In the genomic region with DNA sequence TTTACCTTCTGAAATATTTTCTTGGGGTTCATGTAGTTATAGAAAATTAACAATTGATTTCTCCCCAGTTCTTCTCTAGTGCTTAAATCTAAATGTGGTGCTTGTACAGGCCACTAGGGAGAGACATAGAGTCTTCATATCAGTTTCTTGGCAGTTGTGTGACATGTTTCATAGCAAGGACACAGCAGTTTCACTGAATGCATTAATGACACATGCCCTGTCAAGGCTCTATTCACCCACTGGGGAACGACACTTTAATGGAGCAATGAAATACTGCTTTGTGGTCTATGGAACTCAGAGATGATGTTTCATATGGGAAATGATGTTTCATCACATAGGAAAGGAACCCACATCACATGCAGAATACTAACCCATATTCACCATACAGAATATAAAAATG, we compare ENCODE assay signal across 9 cellular contexts. TPM values are rescaled to one million over a fixed set of nuclear protein-coding genes. Genes with fewer than 3 reads are reported as not detected.
DNase-seq lines count a peak whose midpoint lies in the region; FAIRE-seq and TF ChIP-seq lines count a peak whose summit lies in the region.
"Had no signal": no experiment of that assay in that cellular context is flagged by ENCODE, and none has a peak within 500 bp of the region (broad histone marks: within the 10 kb centered on the region; RNA-seq: fewer than 3 reads in every experiment).

No MANE protein-coding gene starts in this region.

- peak; percentile 94 for FAIRE-seq in keratinocyte (lab: Jason Lieb, UNC)

- H3K9me3 ChIP-seq in GM23248 (ENCODE audit: low read depth) (no peaks in the 10 kb centered on the region), ascending aorta (no peaks in the 10 kb centered on the region), keratinocyte (ENCODE audit: control insufficient read depth, low read depth, low read length) (no peaks in the 10 kb centered on the region)
- H3K9me3 ChIP-seq: BLaER1 treated with 17β-estradiol and CSF1 and Interleukin-3, amounts not matched to agents 10 nM and 100 nM had no signal

- intact Hi-C loops in ascending aorta (cut with DNase I) = loop anchor here (5.0 to 10.0 kb wide), 3 partner anchors 113 to 655 kb away; a partner anchor contains a TSS

- WGBS in GM23248 (ENCODE audit: low coverage in 1 of 2, low lambda C conversion rate in 2 of 2, missing lambda C conversion rate in 2 of 2), 2 experiments = 0 to 7% methylated on average over 1 of the region's 1 CpG

- TF ChIP-seq CTCF in LNCAP (IDR thresholded peaks at IDR 0.05) (peak; percentile 59), ascending aorta (IDR thresholded peaks at IDR 0.05) (peak in 2 of 3 experiments; percentile 58 to 68), keratinocyte (optimal IDR thresholded peaks at IDR 0.05 in 1 of 3, IDR thresholded peaks at IDR 0.05 in 1 of 3, conservative IDR thresholded peaks at IDR 0.05 in 1 of 3; ENCODE audit: extremely low read depth in 1 of 3, insufficient read depth in 2 of 3, low read length in 3 of 3) (peak; percentile 39 to 71 (median 58))

- peak overlapping the region; percentile 85 for H3K27ac ChIP-seq in GM23248
- no peak overlapping the region for H3K27ac ChIP-seq in ascending aorta
- peak overlapping the region; percentile 67 for H3K27ac ChIP-seq in keratinocyte (ENCODE audit: control insufficient read depth, insufficient read depth, low read length)
- H3K27ac ChIP-seq: BLaER1 treated with 17β-estradiol and CSF1 and Interleukin-3, amounts not matched to agents 10 nM and 100 nM had no signal

- H3K4me1 ChIP-seq in GM23248 (ENCODE audit: insufficient read depth) (peaks cover 63% of the 10 kb centered on the region), ascending aorta (peaks cover 3% of the 10 kb centered on the region in 2 donors), keratinocyte (ENCODE audit: control insufficient read depth, extremely low read depth, insufficient read depth, low read length) (peaks cover 40% of the 10 kb centered on the region)
- H3K4me1 ChIP-seq: BLaER1 treated with 17β-estradiol and CSF1 and Interleukin-3, amounts not matched to agents 10 nM and 100 nM had no signal

- H4K20me1 ChIP-seq in GM23248 (ENCODE audit: insufficient read depth) (no peaks in the 10 kb centered on the region), keratinocyte (ENCODE audit: control insufficient read depth, extremely low read depth, insufficient read depth, low read length) (no peaks in the 10 kb centered on the region)
- H4K20me1 ChIP-seq: BLaER1 treated with 17β-estradiol and CSF1 and Interleukin-3, amounts not matched to agents 10 nM and 100 nM had no signal

- H3K9ac ChIP-seq in GM23248 (peak overlapping the region; percentile 93), keratinocyte (ENCODE audit: control insufficient read depth, extremely low read depth, insufficient read depth, low read length) (no peak overlapping the region)
- H3K9ac ChIP-seq: BLaER1 treated with 17β-estradiol and CSF1 and Interleukin-3, amounts not matched to agents 10 nM and 100 nM had no signal

- H3K36me3 ChIP-seq in GM23248 (ENCODE audit: low read depth) (0 out of 2 replicates have a peak, but pooled peaks cover 12% of the 10 kb centered on the region), ascending aorta (no peaks in the 10 kb centered on the region), keratinocyte (ENCODE audit: control insufficient read depth in 2 of 2, extremely low read depth in 1 of 2, insufficient read depth in 2 of 2, low read length in 2 of 2) (no peaks in the 10 kb centered on the region)
- H3K36me3 ChIP-seq: BLaER1 treated with 17β-estradiol and CSF1 and Interleukin-3, amounts not matched to agents 10 nM and 100 nM had no signal

- peaks cover 74% of the 10 kb centered on the region for H3K79me2 ChIP-seq in GM23248 (ENCODE audit: insufficient read depth)
- peaks cover 71% of the 10 kb centered on the region for H3K79me2 ChIP-seq in keratinocyte (ENCODE audit: control insufficient read depth, insufficient read depth, low read length)

- in situ Hi-C loops in GM23248 (cut with MboI) = loop anchor here (25.0 kb wide), 2 partner anchors 247 to 547 kb away; no protein-coding TSS in a partner anchor

- H3K9me2 ChIP-seq in GM23248 (ENCODE audit: insufficient read depth) = no peaks in the 10 kb centered on the region

- no peak overlapping the region for H2AFZ ChIP-seq in GM23248
- H2AFZ ChIP-seq in keratinocyte (ENCODE audit: control insufficient read depth, low read length) = no peak overlapping the region

- peaks cover 70% of the 10 kb centered on the region for H3F3A ChIP-seq in GM23248 (ENCODE audit: insufficient read depth)

- H3K4me2 ChIP-seq in GM23248 (ENCODE audit: unreplicated experiment) = peak overlapping the region; percentile 85
- peak overlapping the region; percentile 88 for H3K4me2 ChIP-seq in keratinocyte (ENCODE audit: control insufficient read depth, extremely low read depth, insufficient read depth, low read depth, low read length)
- H3K4me2 ChIP-seq: BLaER1 treated with 17β-estradiol and CSF1 and Interleukin-3, amounts not matched to agents 10 nM and 100 nM had no signal

- dilution Hi-C loops in keratinocyte (cut with MboI; ENCODE audit: extremely low pct_ligation_motif_present, low sequenced_read_pairs) = no loop called here

- no peaks in the 10 kb centered on the region for H3K9me1 ChIP-seq in keratinocyte (ENCODE audit: control insufficient read depth, extremely low read depth, insufficient read depth, low read length)

- H3K4me3 ChIP-seq in GM23248 (peak overlapping the region; percentile 89), ascending aorta (no peak overlapping the region), keratinocyte (ENCODE audit: control insufficient read depth in 2 of 3, extremely low read depth in 1 of 3, insufficient read depth in 2 of 3, low read depth in 1 of 3, low read length in 3 of 3) (peak overlapping the region; percentile 77 to 83 (median 78))
- H3K4me3 ChIP-seq: BLaER1 treated with 17β-estradiol and CSF1 and Interleukin-3, amounts not matched to agents 10 nM and 100 nM had no signal

- H3K27me3 ChIP-seq in GM23248 (replicated peaks; ENCODE audit: insufficient read depth) (no peaks in the 10 kb centered on the region), ascending aorta (no peaks in the 10 kb centered on the region), keratinocyte (ENCODE audit: control insufficient read depth, extremely low read depth, insufficient read depth, low read length) (no peaks in the 10 kb centered on the region)

- DNase-seq in NCI-H2081 (lab: John Stamatoyannopoulos, UW) (peak; percentile 6 to 37), NCI-H2081 treated with DMSO at 0.1 percent for 48 hours (lab: John Stamatoyannopoulos, UW) (no peak), GM23248 (peak; percentile 88), ascending aorta (ENCODE audit: low spot score in 2 of 2) (no peak), keratinocyte (ENCODE audit: low read depth, low spot score) (peak; percentile 53), NCI-H146 (lab: John Stamatoyannopoulos, UW) (no peak), OCI-M2 (lab: John Stamatoyannopoulos, UW; ENCODE audit: unreplicated experiment) (no peak)

RNA-seq across cellular contexts. Expression of a gene that starts 2.8 kb away (rescaled TPM):
- 41.6 and 56.3 TPM in 2 replicates for total RNA-seq in GM23248 (2014; rRNA removed; shearing (Covaris generic))
- polyA plus RNA-seq in GM23248 (2016; fragmentation: Nextera tagmentation; extraction: Ambion mirVana) (20.6 and 21.7 TPM in 2 replicates), keratinocyte (7.6 to 46.0 TPM (median 19.4 TPM) in 3 replicates)
- total RNA-seq in ascending aorta = 18.6 TPM
- polyA plus RNA-seq in keratinocyte (2011; ENCODE audit: low read depth) = 4.3 TPM
- polyA plus RNA-seq in keratinocyte (2011; cell fraction: cytosol; rRNA removed) = 14.2 and 19.9 TPM in 2 replicates
- polyA plus RNA-seq in keratinocyte (2011; cell fraction: nucleus; rRNA removed) = 28.6 and 29.0 TPM in 2 replicates
- 5.1 and 33.6 TPM in 2 replicates for polyA plus RNA-seq in keratinocyte (2012; ENCODE audit: low replicate concordance)
- 12.5 to 21.1 TPM (median 20.0 TPM) in 3 replicates for polyA minus RNA-seq in keratinocyte
- polyA minus RNA-seq in keratinocyte (2011; cell fraction: cytosol; rRNA and poly(A)+ RNA removed) = 10.6 TPM
- polyA minus RNA-seq in keratinocyte (2011; cell fraction: nucleus; rRNA and poly(A)+ RNA removed) = 10.4 and 14.9 TPM in 2 replicates

Comparison
In these comparisons a context has a peak if more than half of its experiments do, and no peak if none do; other contexts are left out.
1. DNase-seq: peak in NCI-H2081 (2 of 2), GM23248 (single experiment) and keratinocyte (single experiment); none in NCI-H2081 treated with DMSO at 0.1 percent for 48 hours (single experiment), ascending aorta (0 of 2), NCI-H146 (single experiment) and OCI-M2 (single experiment).
2. H3K27ac ChIP-seq: peak in GM23248 (single experiment) and keratinocyte (single experiment); none in ascending aorta (0 of 2).
3. H3K4me3 ChIP-seq: peak in GM23248 (single experiment) and keratinocyte (3 of 3); none in ascending aorta (0 of 2).
4. Peak in every context shown above with its lines, with median percentiles within 50 percentile points of each other: CTCF ChIP-seq.